ENCODE assay signal across 32 cellular contexts in the genomic region with DNA sequence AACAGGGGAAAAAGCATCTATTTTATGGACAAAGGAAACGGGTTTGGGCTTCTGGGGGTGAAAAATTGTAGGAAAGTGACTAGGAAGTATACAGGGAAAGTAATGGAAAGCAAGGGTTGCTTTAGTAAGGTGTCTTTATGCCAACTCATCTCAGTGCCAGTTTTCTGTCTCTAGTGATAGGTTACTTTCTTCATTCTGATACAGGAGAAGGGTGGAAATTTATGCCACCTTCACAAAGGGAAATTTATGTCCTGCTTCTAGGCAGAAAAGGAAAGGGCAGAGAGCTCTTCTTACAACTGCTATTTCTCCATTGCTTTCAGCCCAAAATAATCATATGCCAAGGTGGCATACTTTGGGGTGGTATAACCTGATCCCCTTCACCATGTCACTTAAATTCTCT. TPM values are rescaled to one million over a fixed set of nuclear protein-coding genes. Genes with fewer than 3 reads are reported as not detected.
DNase-seq lines count a peak whose midpoint lies in the region; ATAC-seq and TF ChIP-seq lines count a peak whose summit lies in the region.
"Had no signal": no experiment of that assay in that cellular context is flagged by ENCODE, and none has a peak within 500 bp of the region (broad histone marks: within the 10 kb centered on the region; RNA-seq: fewer than 3 reads in every experiment).

No MANE protein-coding gene starts in this region.

- no peak for TF ChIP-seq CTCF in CD4-positive, alpha-beta T cell (IDR thresholded peaks at IDR 0.05)

- H3K4me3 ChIP-seq in CD4-positive, alpha-beta memory T cell (ENCODE audit: low read length in 2 of 2): no peak overlapping the region
- H3K4me3 ChIP-seq: A549, coronary artery, left lung, prostate gland, right lobe of liver, SJSA1, spleen, tibial nerve had no signal

- H3K4me1 Mint-ChIP-seq in activated CD4-positive, alpha-beta T cell treated with anti-CD3 and anti-CD28 coated beads, Interleukin-2, amount 10 ng/mL, durations not matched to agents 24 days and 14 days: peaks cover 56% of the 10 kb centered on the region
- H3K4me1 Mint-ChIP-seq in CD4-positive, alpha-beta memory T cell: peaks cover 24 to 53% (median 35%) of the 10 kb centered on the region in 4 donors
- H3K4me1 Mint-ChIP-seq in T-cell: peaks cover 29 to 48% (median 33%) of the 10 kb centered on the region in 3 donors
- peaks cover 30 to 33% of the 10 kb centered on the region in 2 donors for H3K4me1 Mint-ChIP-seq in effector memory CD8-positive, alpha-beta T cell (ENCODE audit: low read depth in 2 of 2)
- H3K4me1 Mint-ChIP-seq in CD4-positive, alpha-beta T cell (ENCODE audit: low read depth): peaks cover 26% of the 10 kb centered on the region

- no peak overlapping the region for H3K27ac ChIP-seq in CD4-positive, alpha-beta memory T cell (ENCODE audit: low read depth, low read length)
- H3K27ac ChIP-seq in CD4-positive, alpha-beta T cell (ENCODE audit: low read depth, low read length): no peak overlapping the region
- H3K27ac ChIP-seq: coronary artery, left lung, neutrophil, prostate gland, right lobe of liver, SJSA1, spleen, tibial nerve had no signal

- ATAC-seq in T-cell (replicated peaks in 1 of 4): no peak
- no peak for ATAC-seq in effector memory CD8-positive, alpha-beta T cell (replicated peaks)
- no peak for ATAC-seq in CD4-positive, alpha-beta T cell (ENCODE audit: poor library complexity)
- ATAC-seq: A549, left lung, right lobe of liver had no signal

- peaks cover 28% of the 10 kb centered on the region for H3K4me1 ChIP-seq in CD4-positive, alpha-beta memory T cell (ENCODE audit: insufficient read depth, low read length)
- H3K4me1 ChIP-seq: left lung, right lobe of liver, SJSA1, tibial nerve had no signal

- DNase-seq in activated CD4-positive, alpha-beta T cell treated with anti-CD3 and anti-CD28 coated beads, Interleukin-2, amount 10 ng/mL, durations not matched to agents 24 days and 14 days: no peak
- DNase-seq in activated CD4-positive, alpha-beta T cell treated with anti-CD3 and anti-CD28 coated beads, Interleukin-2, amount 50 U/mL, for 4 hours: no peak
- no peak for DNase-seq in CD4-positive, alpha-beta memory T cell
- DNase-seq in T-cell: no peak
- DNase-seq in effector memory CD8-positive, alpha-beta T cell: no peak
- DNase-seq in ureter (ENCODE audit: low spot score): no peak
- no peak for DNase-seq in activated CD4-positive, CD25-positive, alpha-beta regulatory T cell treated with anti-CD3 and anti-CD28 coated beads, Interleukin-2, amount 50 U/mL, for 72 hours
- DNase-seq in CD4-positive, alpha-beta T cell: no peak
- DNase-seq: AML-193; DMS 273 treated with DMSO at 0.1 percent for 48 hours; effector CD8-positive, alpha-beta T cell; left lung; NCI-H1092; NCI-H1694; NCI-H446 treated with DMSO at 0.1 percent for 48 hours; NCI-H774; right lobe of liver; spleen; stimulated activated CD4-positive, alpha-beta T cell treated with anti-CD3 and anti-CD28 coated beads, Interleukin-2, amount 100 ng/mL, for 24 hours; stimulated activated CD8-positive, alpha-beta memory T cell treated with anti-CD3 and anti-CD28 coated beads, Interleukin-4, amount 100 ng/mL, for 48 hours had no signal

- CTCF ChIA-PET in CD4-positive, alpha-beta memory T cell (lab: Charles Lee; ENCODE audit: partially characterized antibody): interaction anchor here (1.0 to 3.6 kb wide), 4 partner anchors 13 to 201 kb away, joined by 3 to 21 read pairs (median 6); partner anchors contain the start of gene ERMP1
- CTCF ChIA-PET in T-cell (lab: Charles Lee): interaction anchor here in 1 of 2 donors (0.6 to 0.7 kb wide), 2 partner anchors 48 to 545 kb away, joined by 3 read pairs; no protein-coding TSS in a partner anchor
- CTCF ChIA-PET in CD4-positive, alpha-beta T cell (lab: Charles Lee): interaction anchor here (0.7 to 5.8 kb wide), 2 partner anchors 20 to 188 kb away, joined by 4 to 34 read pairs; partner anchors contain the start of gene ERMP1

- H3K4me3 Mint-ChIP-seq in activated CD4-positive, alpha-beta T cell treated with anti-CD3 and anti-CD28 coated beads, Interleukin-2, amount 10 ng/mL, durations not matched to agents 24 days and 14 days: peak overlapping the region; percentile 8
- peak overlapping the region in 1 of 8 donors; percentile 16 for H3K4me3 Mint-ChIP-seq in CD4-positive, alpha-beta memory T cell
- H3K4me3 Mint-ChIP-seq in T-cell: no peak overlapping the region
- no peak overlapping the region for H3K4me3 Mint-ChIP-seq in effector memory CD8-positive, alpha-beta T cell
- H3K4me3 Mint-ChIP-seq in CD4-positive, alpha-beta T cell: no peak overlapping the region
- H3K4me3 Mint-ChIP-seq: activated naive CD8-positive, alpha-beta T cell had no signal

- H3K36me3 Mint-ChIP-seq in activated CD4-positive, alpha-beta T cell treated with anti-CD3 and anti-CD28 coated beads, Interleukin-2, amount 10 ng/mL, durations not matched to agents 24 days and 14 days (ENCODE audit: low read depth): peaks cover 28% of the 10 kb centered on the region
- peaks cover 7 to 15% of the 10 kb centered on the region in 2 donors for H3K36me3 Mint-ChIP-seq in CD4-positive, alpha-beta memory T cell
- peaks cover 19% of the 10 kb centered on the region for H3K36me3 Mint-ChIP-seq in T-cell
- H3K36me3 Mint-ChIP-seq in effector memory CD8-positive, alpha-beta T cell (ENCODE audit: insufficient read depth): peaks cover 5% of the 10 kb centered on the region
- H3K36me3 Mint-ChIP-seq in CD4-positive, alpha-beta T cell (ENCODE audit: low read depth): peaks cover 4% of the 10 kb centered on the region

- no peaks in the 10 kb centered on the region for H3K36me3 ChIP-seq in CD4-positive, alpha-beta memory T cell (ENCODE audit: insufficient read depth, low read length)
- H3K36me3 ChIP-seq: left lung, neutrophil, prostate gland, right lobe of liver, SJSA1 had no signal

- peak overlapping the region; percentile 54 for H3K27ac Mint-ChIP-seq in activated CD4-positive, alpha-beta T cell treated with anti-CD3 and anti-CD28 coated beads, Interleukin-2, amount 10 ng/mL, durations not matched to agents 24 days and 14 days
- peak overlapping the region in 5 of 7 donors; percentile 38 to 77 (median 41) for H3K27ac Mint-ChIP-seq in CD4-positive, alpha-beta memory T cell
- H3K27ac Mint-ChIP-seq in T-cell: peak overlapping the region; percentile 40 to 53
- H3K27ac Mint-ChIP-seq in effector memory CD8-positive, alpha-beta T cell: peak overlapping the region; percentile 73 to 89
- no peak overlapping the region for H3K27ac Mint-ChIP-seq in CD4-positive, alpha-beta T cell

- intact Hi-C loops in activated CD4-positive, alpha-beta T cell treated with anti-CD3 and anti-CD28 coated beads, Interleukin-2, amount 10 ng/mL, durations not matched to agents 24 days and 14 days (cut with micrococcal nuclease): loop anchor here (5.0 kb wide), 3 partner anchors 396 to 559 kb away; partner anchors contain the start of genes PLGRKT and UHRF2
- intact Hi-C loops in CD4-positive, alpha-beta memory T cell (cut with micrococcal nuclease): no loop called here
- intact Hi-C loops in CD4-positive, alpha-beta T cell (cut with DNase I, micrococcal nuclease): no loop called here

- peaks cover 4% of the 10 kb centered on the region for H3K9me3 Mint-ChIP-seq in activated CD4-positive, alpha-beta T cell treated with anti-CD3 and anti-CD28 coated beads, Interleukin-2, amount 10 ng/mL, durations not matched to agents 24 days and 14 days
- peaks cover 0 to 7% (median 3%) of the 10 kb centered on the region in 8 donors for H3K9me3 Mint-ChIP-seq in CD4-positive, alpha-beta memory T cell
- H3K9me3 Mint-ChIP-seq in T-cell: peaks cover 0 to 7% (median 0%) of the 10 kb centered on the region in 3 donors
- H3K9me3 Mint-ChIP-seq in effector memory CD8-positive, alpha-beta T cell: no peaks in the 10 kb centered on the region
- no peaks in the 10 kb centered on the region for H3K9me3 Mint-ChIP-seq in CD4-positive, alpha-beta T cell

- POLR2A ChIA-PET in CD4-positive, alpha-beta memory T cell (lab: Charles Lee; ENCODE audit: partially characterized antibody): interaction anchor here (1.0 kb wide), 1 partner anchor 225 kb away, joined by 3 read pairs; no protein-coding TSS in a partner anchor
- POLR2A ChIA-PET in T-cell (lab: Charles Lee): interaction anchor here (0.6 kb wide), 2 partner anchors 47 to 92 kb away, joined by 4 to 9 read pairs; no protein-coding TSS in a partner anchor
- POLR2A ChIA-PET in CD4-positive, alpha-beta T cell (lab: Charles Lee): interaction anchor here (0.7 kb wide), 1 partner anchor 392 kb away, joined by 4 read pairs; no protein-coding TSS in a partner anchor

- no peaks in the 10 kb centered on the region for H3K27me3 ChIP-seq in CD4-positive, alpha-beta memory T cell (ENCODE audit: insufficient read depth, low read length)
- H3K27me3 ChIP-seq in CD4-positive, alpha-beta T cell (ENCODE audit: control insufficient read depth, insufficient read depth, low read length): no peaks in the 10 kb centered on the region
- H3K27me3 ChIP-seq: left lung, neutrophil, right lobe of liver, SJSA1, spleen, tibial nerve had no signal

- no peaks in the 10 kb centered on the region for H3K27me3 Mint-ChIP-seq in activated CD4-positive, alpha-beta T cell treated with anti-CD3 and anti-CD28 coated beads, Interleukin-2, amount 10 ng/mL, durations not matched to agents 24 days and 14 days
- H3K27me3 Mint-ChIP-seq in CD4-positive, alpha-beta memory T cell: no peaks in the 10 kb centered on the region
- no peaks in the 10 kb centered on the region for H3K27me3 Mint-ChIP-seq in T-cell
- H3K27me3 Mint-ChIP-seq in effector memory CD8-positive, alpha-beta T cell: no peaks in the 10 kb centered on the region
- H3K27me3 Mint-ChIP-seq in CD4-positive, alpha-beta T cell: no peaks in the 10 kb centered on the region
- H3K27me3 Mint-ChIP-seq: activated naive CD8-positive, alpha-beta T cell had no signal

- H3K9me3 ChIP-seq in CD4-positive, alpha-beta memory T cell (ENCODE audit: control insufficient read depth in 1 of 2, low read length in 2 of 2): no peaks in the 10 kb centered on the region
- H3K9me3 ChIP-seq in CD4-positive, alpha-beta T cell (ENCODE audit: control insufficient read depth, low read length): no peaks in the 10 kb centered on the region
- H3K9me3 ChIP-seq: A549, left lung, neutrophil, prostate gland, right lobe of liver, SJSA1, tibial nerve had no signal

RNA-seq across cellular contexts. Expression of gene ERMP1, which starts 20.1 kb away (rescaled TPM):
- 17.3 and 18.0 TPM in 2 replicates for total RNA-seq in activated CD4-positive, alpha-beta T cell treated with anti-CD3 and anti-CD28 coated beads, Interleukin-2, amount 10 ng/mL, durations not matched to agents 24 days and 14 days
- 10 to 100 TPM; 22.8 to 24.5 TPM for total RNA-seq in CD4-positive, alpha-beta memory T cell
- polyA plus RNA-seq in CD4-positive, alpha-beta memory T cell: 10 to 100 TPM; 11.6 to 12.4 TPM
- total RNA-seq in T-cell (10 to 100 TPM; 12.1 to 23.5 (median 17.7) TPM), ureter (106 TPM)
- total RNA-seq in CD4-positive, alpha-beta T cell: 1 to 10 TPM; 5.8 to 6.8 TPM

RNA-seq across cellular contexts. Expression of gene MLANA, which starts 37.7 kb away (rescaled TPM):
- total RNA-seq in activated CD4-positive, alpha-beta T cell treated with anti-CD3 and anti-CD28 coated beads, Interleukin-2, amount 10 ng/mL, durations not matched to agents 24 days and 14 days: not detected in 2 replicates
- not detected for total RNA-seq in CD4-positive, alpha-beta memory T cell
- under 1 TPM in 1 of 2 donors, not detected in 1; 0.59 TPM for polyA plus RNA-seq in CD4-positive, alpha-beta memory T cell
- total RNA-seq in T-cell (not detected), ureter (not detected)
- total RNA-seq in CD4-positive, alpha-beta T cell: not detected
- total RNA-seq: astrocyte, cardiac septum, epithelial cell of proximal tubule, glomerular endothelial cell, left lung, mesenteric fat pad, prostate gland, right lobe of liver, SJSA1, spleen, tibial nerve had no signal
- polyA plus RNA-seq: A549, spleen had no signal
